8 cellular contexts compared by ENCODE assay signal in genomic region chr11:78961186-78961782, GRCh38.
DNase-seq lines count a peak whose midpoint lies in the region; ATAC-seq and TF ChIP-seq lines count a peak whose summit lies in the region.

No MANE protein-coding gene starts in this region.

- no peak overlapping the region for H3K9ac ChIP-seq in smooth muscle cell (ENCODE audit: low read depth)

- intact Hi-C loops in left ventricle myocardium inferior (cut with micrococcal nuclease): loop anchor here (10.0 kb wide), 1 partner anchor 166 kb away; no protein-coding TSS in a partner anchor

- no peaks in the 10 kb centered on the region for H3K36me3 Mint-ChIP-seq in naive thymus-derived CD8-positive, alpha-beta T cell

- H3K27me3 ChIP-seq in left ventricle myocardium inferior (ENCODE audit: low read depth) (peaks cover 51% of the 10 kb centered on the region), smooth muscle cell (ENCODE audit: low read depth) (no peaks in the 10 kb centered on the region)

- 8% methylated on average over 3 of the region's 3 CpGs for WGBS in smooth muscle cell (ENCODE audit: low lambda C conversion rate)

- no peak for DNase-seq in stimulated activated naive CD8-positive, alpha-beta T cell treated with anti-CD3 and anti-CD28 coated beads, Interleukin-15, amount 100 ng/mL, for 72 hours
- DNase-seq in stimulated activated naive CD8-positive, alpha-beta T cell treated with anti-CD3 and anti-CD28 coated beads, Interleukin-15, Interleukin-2, amounts not matched to agents 100 U/mL and 50 U/mL, for 24 hours: no peak
- DNase-seq in SK-N-DZ (ENCODE audit: low spot score): peak; percentile 78
- DNase-seq in left ventricle myocardium inferior: no peak
- no peak for DNase-seq in smooth muscle cell (lab: John Stamatoyannopoulos, UW; ENCODE audit: unreplicated experiment)
- DNase-seq in naive thymus-derived CD8-positive, alpha-beta T cell: no peak

- no peak overlapping the region for H3K27ac ChIP-seq in left ventricle myocardium inferior (replicated peaks)
- H3K27ac ChIP-seq in smooth muscle cell (ENCODE audit: low read depth): no peak overlapping the region

- no peak overlapping the region for H3K4me3 Mint-ChIP-seq in stimulated activated naive CD8-positive, alpha-beta T cell treated with anti-CD3 and anti-CD28 coated beads, Interleukin-15, amount 100 ng/mL, for 72 hours
- peak overlapping the region in 1 of 10 donors; percentile 28 for H3K4me3 Mint-ChIP-seq in naive thymus-derived CD8-positive, alpha-beta T cell

- no peak overlapping the region for H3K4me3 ChIP-seq in left ventricle myocardium inferior
- H3K4me3 ChIP-seq in smooth muscle cell: peak overlapping the region; percentile 51

- H3F3A ChIP-seq in smooth muscle cell (ENCODE audit: low read depth): peaks cover 9% of the 10 kb centered on the region

- H3K36me3 ChIP-seq in left ventricle myocardium inferior: no peaks in the 10 kb centered on the region
- H3K36me3 ChIP-seq in smooth muscle cell (ENCODE audit: low read depth): no peaks in the 10 kb centered on the region

- no peaks in the 10 kb centered on the region for H3K4me1 Mint-ChIP-seq in stimulated activated naive CD8-positive, alpha-beta T cell treated with anti-CD3 and anti-CD28 coated beads, Interleukin-15, amount 100 ng/mL, for 72 hours
- peaks cover 0 to 9% (median 4%) of the 10 kb centered on the region in 4 donors for H3K4me1 Mint-ChIP-seq in naive thymus-derived CD8-positive, alpha-beta T cell

- POLR2A ChIA-PET in naive thymus-derived CD8-positive, alpha-beta T cell (lab: Charles Lee): no interaction called here

- H4K20me1 ChIP-seq in smooth muscle cell (ENCODE audit: low read depth): peaks cover 4% of the 10 kb centered on the region

- H3K27ac Mint-ChIP-seq in stimulated activated naive CD8-positive, alpha-beta T cell treated with anti-CD3 and anti-CD28 coated beads, Interleukin-15, amount 100 ng/mL, for 72 hours: no peak overlapping the region
- H3K27ac Mint-ChIP-seq in naive thymus-derived CD8-positive, alpha-beta T cell: peak overlapping the region in 1 of 10 donors; percentile 20

- H3K9me3 ChIP-seq in left ventricle myocardium inferior (replicated peaks) (no peaks in the 10 kb centered on the region), smooth muscle cell (replicated peaks; ENCODE audit: low read depth) (no peaks in the 10 kb centered on the region)

- peaks cover 53% of the 10 kb centered on the region for H3K27me3 Mint-ChIP-seq in stimulated activated naive CD8-positive, alpha-beta T cell treated with anti-CD3 and anti-CD28 coated beads, Interleukin-15, amount 100 ng/mL, for 72 hours
- H3K27me3 Mint-ChIP-seq in naive thymus-derived CD8-positive, alpha-beta T cell: peaks cover 16 to 54% (median 33%) of the 10 kb centered on the region in 5 donors

- no peaks in the 10 kb centered on the region for H3K9me3 Mint-ChIP-seq in stimulated activated naive CD8-positive, alpha-beta T cell treated with anti-CD3 and anti-CD28 coated beads, Interleukin-15, amount 100 ng/mL, for 72 hours
- no peaks in the 10 kb centered on the region for H3K9me3 Mint-ChIP-seq in naive thymus-derived CD8-positive, alpha-beta T cell

- H2AFZ ChIP-seq in smooth muscle cell (ENCODE audit: low read depth): no peak overlapping the region

- peaks cover 15% of the 10 kb centered on the region for H3K79me2 ChIP-seq in smooth muscle cell (ENCODE audit: low read depth)

- peak overlapping the region; percentile 89 for H3K4me2 ChIP-seq in smooth muscle cell

- peak; percentile 56 for TF ChIP-seq CTCF in left ventricle myocardium inferior (IDR thresholded peaks at IDR 0.05; ENCODE audit: borderline replicate concordance)
- peak; percentile 32 for TF ChIP-seq CTCF in smooth muscle cell (IDR thresholded peaks at IDR 0.05; ENCODE audit: borderline replicate concordance, insufficient read depth, poor library complexity, severe bottlenecking)

- peak; percentile 23 for ATAC-seq in stimulated activated naive CD8-positive, alpha-beta T cell treated with anti-CD3 and anti-CD28 coated beads, Interleukin-15, amount 100 ng/mL, for 72 hours
- ATAC-seq in stimulated activated naive CD8-positive, alpha-beta T cell treated with anti-CD3 and anti-CD28 coated beads, Interleukin-15, Interleukin-2, amounts not matched to agents 100 U/mL and 50 U/mL, for 24 hours: no peak
- ATAC-seq in GM21737 (IDR thresholded peaks at IDR 0.05; ENCODE audit: unreplicated experiment): no peak
- ATAC-seq in GM19328 (IDR thresholded peaks at IDR 0.05; ENCODE audit: unreplicated experiment): no peak
- no peak for ATAC-seq in naive thymus-derived CD8-positive, alpha-beta T cell

- peaks cover 8% of the 10 kb centered on the region for H3K4me1 ChIP-seq in left ventricle myocardium inferior
- peaks cover 42% of the 10 kb centered on the region for H3K4me1 ChIP-seq in smooth muscle cell (ENCODE audit: low read depth)
